Comparison of ENCODE assay signal across 8 cellular contexts in genomic region chr3:180913582-180914404, GRCh38. TPM values are rescaled to one million over a fixed set of nuclear protein-coding genes. Genes with fewer than 3 reads are reported as not detected.
DNase-seq lines count a peak whose midpoint lies in the region; ATAC-seq, FAIRE-seq and TF ChIP-seq lines count a peak whose summit lies in the region.

No MANE protein-coding gene starts in this region.

- DNase-seq in right atrium auricular region (ENCODE audit: low spot score) (no peak), cardiac septum (ENCODE audit: low spot score) (no peak), ascending aorta (ENCODE audit: low spot score in 2 of 2) (no peak), HepG2 (ENCODE audit: low spot score) (no peak), type B pancreatic cell (ENCODE audit: extremely low spot score, unreplicated experiment) (no peak), NCI-H1694 (lab: John Stamatoyannopoulos, UW) (no peak), mesenteric fat pad (ENCODE audit: low spot score) (no peak)

- H3K9me3 ChIP-seq in right atrium auricular region (no peaks in the 10 kb centered on the region), ascending aorta (no peaks in the 10 kb centered on the region), HepG2 (ENCODE audit: low read length) (no peaks in the 10 kb centered on the region)

- peak; percentile 32 for FAIRE-seq in HepG2 (lab: Jason Lieb, UNC)

- H3K4me1 ChIP-seq in right atrium auricular region (peaks cover 0 to 42% of the 10 kb centered on the region in 2 donors), ascending aorta (peaks cover 0 to 18% of the 10 kb centered on the region in 2 donors), HepG2 (ENCODE audit: insufficient read depth, low read length) (peaks cover 43% of the 10 kb centered on the region)

- no peaks in the 10 kb centered on the region for H3K27me3 Mint-ChIP-seq in type B pancreatic cell

- no peak for ATAC-seq in HepG2
- ATAC-seq in HG03175 (IDR thresholded peaks at IDR 0.05; ENCODE audit: unreplicated experiment) = no peak

- H3K4me3 ChIP-seq in right atrium auricular region = peak overlapping the region; percentile 78 to 82
- H3K4me3 ChIP-seq in ascending aorta = peak overlapping the region; percentile 61 to 84
- peak overlapping the region; percentile 99 to 100 (median 99) for H3K4me3 ChIP-seq in HepG2 (replicated peaks in 1 of 3; ENCODE audit: insufficient read depth in 1 of 3, low read depth in 2 of 3, low read length in 3 of 3)

- H3K79me2 ChIP-seq in HepG2 (ENCODE audit: insufficient read depth, low read length) = peaks cover 62% of the 10 kb centered on the region

- H3K4me2 ChIP-seq in HepG2 (ENCODE audit: low read depth, low read length) = peak overlapping the region; percentile 83

- peaks cover 28% of the 10 kb centered on the region for H3K4me1 Mint-ChIP-seq in type B pancreatic cell (ENCODE audit: unreplicated experiment)

- TF ChIP-seq EP300 in HepG2 (IDR thresholded peaks at IDR 0.05; ENCODE audit: low read depth in 2 of 2, low read length in 2 of 2) (no peak), HepG2 (CRISPR knock-in tag; IDR thresholded peaks at IDR 0.05; ENCODE audit: borderline replicate concordance) (no peak)

- in situ Hi-C loops in HepG2 (cut with HindIII; ENCODE audit: extremely low pct_ligation_motif_present, low pct_unique_long_range_greater_than_20kb) = no loop called here

- intact Hi-C loops in cardiac septum (cut with DNase I) = loop anchor here (10.0 kb wide), 1 partner anchor 309 kb away; the partner anchor contains the start of gene TTC14
- intact Hi-C loops in ascending aorta (cut with DNase I) = loop anchor here (2.0 to 5.0 kb wide), 3 partner anchors 43 to 106 kb away; partner anchors contain the start of gene DNAJC19
- intact Hi-C loops in HepG2 (cut with micrococcal nuclease; ENCODE audit: unreplicated experiment) = loop anchor here (2.0 to 5.0 kb wide), 2 partner anchors 43 to 74 kb away; partner anchors contain the start of gene DNAJC19

- H3K36me3 ChIP-seq in right atrium auricular region = no peaks in the 10 kb centered on the region
- H3K36me3 ChIP-seq in ascending aorta = peaks cover 0 to 7% of the 10 kb centered on the region in 2 donors
- H3K36me3 ChIP-seq in HepG2 (replicated peaks in 1 of 2; ENCODE audit: control insufficient read depth in 1 of 2, insufficient read depth in 2 of 2, low read length in 2 of 2) = peaks cover 2 to 5% of the 10 kb centered on the region in 2 experiments; a peak in 2 of 5 replicates

- H3K9ac ChIP-seq in HepG2 (ENCODE audit: insufficient read depth, low read depth, low read length) = peak overlapping the region; percentile 100

- WGBS in HepG2 (ENCODE audit: low lambda C conversion rate) = 10% methylated on average over 19 of the region's 19 CpGs

- no peaks in the 10 kb centered on the region for H3K9me3 Mint-ChIP-seq in type B pancreatic cell

- POLR2A ChIA-PET in HepG2 (lab: Yijun Ruan, JAX) = interaction anchor here (1.1 to 2.4 kb wide), 3 partner anchors 11 to 141 kb away, joined by 6 to 20 read pairs (median 7); partner anchors contain the start of gene DNAJC19

- H3K27ac Mint-ChIP-seq in type B pancreatic cell = peak overlapping the region; percentile 92

- H4K20me1 ChIP-seq in HepG2 (ENCODE audit: insufficient read depth, low read length) = peaks cover 56% of the 10 kb centered on the region

- H3K27ac ChIP-seq in right atrium auricular region (peak overlapping the region in 1 of 2 donors; percentile 90), ascending aorta (no peak overlapping the region), HepG2 (ENCODE audit: extremely low read length, insufficient read depth, low read length) (peak overlapping the region; percentile 98)

- peaks cover 13% of the 10 kb centered on the region for H3K36me3 Mint-ChIP-seq in type B pancreatic cell

- CTCF ChIA-PET in HepG2 (lab: Yijun Ruan, JAX; ENCODE audit: low intra/inter-chr PET ratio, low total read pairs) = no interaction called here

- H3K4me3 Mint-ChIP-seq in type B pancreatic cell = peak overlapping the region; percentile 96

- no peak for TF ChIP-seq RAD21 in HepG2 (CRISPR knock-in tag; IDR thresholded peaks at IDR 0.05)

- no peak overlapping the region for H2AFZ ChIP-seq in HepG2 (ENCODE audit: low read length)

- BruUV-seq in HepG2 (replicated peaks; lab: Mats Ljungman, UMichigan) = TSS peak; percentile 64

- TF ChIP-seq POLR2A in HepG2 (IDR thresholded peaks at IDR 0.05; ENCODE audit: insufficient read depth in 1 of 2, low read depth in 2 of 2, low read length in 2 of 2) = no peak

- H3K27me3 ChIP-seq in right atrium auricular region (no peaks in the 10 kb centered on the region), ascending aorta (no peaks in the 10 kb centered on the region), HepG2 (ENCODE audit: control insufficient read depth in 1 of 2, insufficient read depth in 2 of 2, low read length in 2 of 2) (no peaks in the 10 kb centered on the region; a peak in 1 of 5 replicates)

- TF ChIP-seq CTCF in right atrium auricular region (IDR thresholded peaks at IDR 0.05) (no peak), ascending aorta (IDR thresholded peaks at IDR 0.05) (no peak), HepG2 (CRISPR knock-in tag; IDR thresholded peaks at IDR 0.05) (no peak), type B pancreatic cell (conservative IDR thresholded peaks at IDR 0.05) (no peak)

TF ChIP-seq in HepG2, 621 proteins besides CTCF, POLR2A, EP300 and RAD21 (continues in another document):
- TF ChIP-seq RAD51 (IDR thresholded peaks at IDR 0.05; ENCODE audit: borderline replicate concordance) (peak; percentile 54; the same call in 1 of the 2 replicates), ZKSCAN1 (IDR thresholded peaks at IDR 0.05; ENCODE audit: low read length) (no peak), SPEN (CRISPR knock-in tag; IDR thresholded peaks at IDR 0.05; ENCODE audit: low read depth) (no peak), TFAP4 (IDR thresholded peaks at IDR 0.05; ENCODE audit: borderline replicate concordance, low read depth) (peak; percentile 35; the same call in 1 of the 2 replicates), ZNF562 (CRISPR knock-in tag; IDR thresholded peaks at IDR 0.05; ENCODE audit: borderline replicate concordance) (no peak)

RNA-seq across cellular contexts. Expression of gene FXR1, which starts 1.3 kb away (rescaled TPM):
- total RNA-seq in right atrium auricular region = 100 to 1,000 TPM; 147 to 168 TPM
- total RNA-seq in cardiac septum = 205 TPM
- 9.6 TPM for total RNA-seq in ascending aorta
- total RNA-seq in HepG2 (2016; rRNA removed; fragmentation: Illumina TruSeq; extraction: Trizol) = 132 and 205 TPM in 2 replicates
- 37.1 and 44.6 TPM in 2 replicates for total RNA-seq in HepG2 (2016; cell fraction: cytosol; rRNA removed; fragmentation: Illumina TruSeq; extraction: Trizol; ENCODE audit: low read depth)
- 135 and 198 TPM in 2 replicates for total RNA-seq in HepG2 (2016; cell fraction: insoluble cytoplasmic fraction; rRNA removed; fragmentation: Illumina TruSeq; extraction: Trizol)
- total RNA-seq in HepG2 (2016; cell fraction: membrane; rRNA removed; fragmentation: Illumina TruSeq; extraction: Trizol) = 87.8 and 120 TPM in 2 replicates
- 128 and 139 TPM in 2 replicates for total RNA-seq in HepG2 (2016; cell fraction: nucleus; rRNA removed; fragmentation: Illumina TruSeq; extraction: Trizol)
- 86.5 and 104 TPM in 2 replicates for polyA plus RNA-seq in HepG2 (2011; rRNA removed)
- polyA plus RNA-seq in HepG2 (2011; cell fraction: cytosol; rRNA removed) = 82.8 and 98.2 TPM in 2 replicates
- 47.1 and 61.6 TPM in 2 replicates for polyA plus RNA-seq in HepG2 (2011; cell fraction: nucleus; rRNA removed)
- polyA plus RNA-seq in HepG2 (2012) = 119 and 140 TPM in 2 replicates
- polyA plus RNA-seq in HepG2 (2016; cell fraction: cytosol; fragmentation: Illumina TruSeq; extraction: Trizol; ENCODE audit: low read depth) = 22.4 and 28.0 TPM in 2 replicates
- polyA plus RNA-seq in HepG2 (2016; cell fraction: insoluble cytoplasmic fraction; fragmentation: Illumina TruSeq; extraction: Trizol; ENCODE audit: low read depth) = 179 and 182 TPM in 2 replicates
- polyA plus RNA-seq in HepG2 (2016; cell fraction: membrane; fragmentation: Illumina TruSeq; extraction: Trizol; ENCODE audit: low read depth) = 62.8 and 82.1 TPM in 2 replicates
- polyA plus RNA-seq in HepG2 (2016; cell fraction: nucleus; fragmentation: Illumina TruSeq; extraction: Trizol; ENCODE audit: insufficient read depth, low read depth) = 103 and 104 TPM in 2 replicates
- 75.9 and 134 TPM in 2 replicates for polyA minus RNA-seq in HepG2 (2011; rRNA and poly(A)+ RNA removed; ENCODE audit: low replicate concordance)
- 87.1 and 98.8 TPM in 2 replicates for polyA minus RNA-seq in HepG2 (2011; cell fraction: cytosol; rRNA and poly(A)+ RNA removed)
- 248 and 258 TPM in 2 replicates for polyA minus RNA-seq in HepG2 (2011; cell fraction: nucleus; rRNA and poly(A)+ RNA removed)
- total RNA-seq in type B pancreatic cell (ENCODE audit: low replicate concordance) = 126 and 179 TPM in 2 replicates
- 90.2 TPM for total RNA-seq in mesenteric fat pad
